In genomic region chr18:11379660-11380059, GRCh38 we compare ENCODE assay signal across 24 cellular contexts.
"Had no signal": no experiment of that assay in that cellular context is flagged by ENCODE, and none has a peak within 500 bp of the region (broad histone marks: within the 10 kb centered on the region; RNA-seq: fewer than 3 reads in every experiment).

No MANE protein-coding gene starts in this region.

- H3K9me3 ChIP-seq: ascending aorta, colonic mucosa had no signal

- H3K27me3 ChIP-seq: ascending aorta, colonic mucosa had no signal

- H3K36me3 Mint-ChIP-seq: activated naive CD4-positive, alpha-beta T cell treated with anti-CD3 and anti-CD28 coated beads, Interleukin-2, amount 10 ng/mL, durations not matched to agents 7 days and 5 days; activated naive CD4-positive, alpha-beta T cell treated with anti-CD3 and anti-CD28 coated beads, Interleukin-2, amount 50 U/mL, for 72 hours; activated naive CD8-positive, alpha-beta T cell treated with anti-CD3 and anti-CD28 coated beads, Interleukin-2, amount 10 ng/mL, durations not matched to agents 7 days and 5 days; WTC11 had no signal

- DNase-seq: activated CD4-positive, alpha-beta memory T cell treated with anti-CD3 and anti-CD28 coated beads, Interleukin-2, amount 10 ng/mL, durations not matched to agents 7 days and 5 days; activated CD4-positive, alpha-beta T cell treated with anti-CD3 and anti-CD28 coated beads for 1 hour; activated CD4-positive, alpha-beta T cell treated with anti-CD3 and anti-CD28 coated beads for 4 hours; activated CD4-positive, alpha-beta T cell treated with anti-CD3 and anti-CD28 coated beads, Interleukin-2, amount 10 ng/mL, durations not matched to agents 7 days and 5 days; activated CD4-positive, alpha-beta T cell treated with anti-CD3 and anti-CD28 coated beads, Interleukin-2, amount 50 U/mL, for 4 hours; activated CD8-positive, alpha-beta memory T cell treated with anti-CD3 and anti-CD28 coated beads, Interleukin-2, amount 50 U/mL, for 48 hours; activated gamma-delta T cell; activated naive CD4-positive, alpha-beta T cell; activated naive CD4-positive, alpha-beta T cell treated with anti-CD3 and anti-CD28 coated beads, Interleukin-2, amount 10 ng/mL, durations not matched to agents 7 days and 5 days; activated naive CD8-positive, alpha-beta T cell treated with anti-CD3 and anti-CD28 coated beads, Interleukin-2, amount 10 ng/mL, durations not matched to agents 7 days and 5 days; activated T-cell treated with anti-CD3 and anti-CD28 coated beads for 4 hours; activated T-cell treated with anti-CD3 and anti-CD28 coated beads, Interleukin-2, amount 50 U/mL, for 24 hours; activated T-cell treated with anti-CD3 and anti-CD28 coated beads, Interleukin-2, amount 50 U/mL, for 72 hours; caudate nucleus; colonic mucosa; effector CD8-positive, alpha-beta T cell; foreskin fibroblast; head of caudate nucleus; hippocampal formation; T-helper 2 cell had no signal

- H3K4me3 ChIP-seq: ascending aorta, colonic mucosa had no signal

- H3K36me3 ChIP-seq: ascending aorta, colonic mucosa had no signal

- ATAC-seq: activated naive CD4-positive, alpha-beta T cell treated with anti-CD3 and anti-CD28 coated beads, Interleukin-2, amount 50 U/mL, for 72 hours; activated T-cell treated with anti-CD3 and anti-CD28 coated beads, Interleukin-2, amount 50 U/mL, for 72 hours; esophagus mucosa; WTC11 had no signal

- H3K27ac ChIP-seq: ascending aorta, colonic mucosa had no signal

- H3K27ac Mint-ChIP-seq: activated CD4-positive, alpha-beta memory T cell treated with anti-CD3 and anti-CD28 coated beads, Interleukin-2, amount 10 ng/mL, durations not matched to agents 7 days and 5 days; activated CD4-positive, alpha-beta T cell treated with anti-CD3 and anti-CD28 coated beads, Interleukin-2, amount 10 ng/mL, durations not matched to agents 7 days and 5 days; activated naive CD4-positive, alpha-beta T cell treated with anti-CD3 and anti-CD28 coated beads, Interleukin-2, amount 10 ng/mL, durations not matched to agents 7 days and 5 days; activated naive CD4-positive, alpha-beta T cell treated with anti-CD3 and anti-CD28 coated beads, Interleukin-2, amount 50 U/mL, for 72 hours; activated naive CD8-positive, alpha-beta T cell treated with anti-CD3 and anti-CD28 coated beads, Interleukin-2, amount 10 ng/mL, durations not matched to agents 7 days and 5 days; activated T-cell treated with anti-CD3 and anti-CD28 coated beads, Interleukin-2, amount 50 U/mL, for 24 hours; activated T-cell treated with anti-CD3 and anti-CD28 coated beads, Interleukin-2, amount 50 U/mL, for 72 hours; WTC11 had no signal

- H3K9me3 Mint-ChIP-seq: activated CD4-positive, alpha-beta memory T cell treated with anti-CD3 and anti-CD28 coated beads, Interleukin-2, amount 10 ng/mL, durations not matched to agents 7 days and 5 days; activated CD4-positive, alpha-beta T cell treated with anti-CD3 and anti-CD28 coated beads, Interleukin-2, amount 10 ng/mL, durations not matched to agents 7 days and 5 days; activated naive CD4-positive, alpha-beta T cell treated with anti-CD3 and anti-CD28 coated beads, Interleukin-2, amount 50 U/mL, for 72 hours; activated naive CD8-positive, alpha-beta T cell treated with anti-CD3 and anti-CD28 coated beads, Interleukin-2, amount 10 ng/mL, durations not matched to agents 7 days and 5 days; activated T-cell treated with anti-CD3 and anti-CD28 coated beads, Interleukin-2, amount 50 U/mL, for 24 hours; activated T-cell treated with anti-CD3 and anti-CD28 coated beads, Interleukin-2, amount 50 U/mL, for 72 hours had no signal

- H3K4me1 Mint-ChIP-seq: activated CD4-positive, alpha-beta memory T cell treated with anti-CD3 and anti-CD28 coated beads, Interleukin-2, amount 10 ng/mL, durations not matched to agents 7 days and 5 days; activated CD4-positive, alpha-beta T cell treated with anti-CD3 and anti-CD28 coated beads, Interleukin-2, amount 10 ng/mL, durations not matched to agents 7 days and 5 days; activated naive CD4-positive, alpha-beta T cell treated with anti-CD3 and anti-CD28 coated beads, Interleukin-2, amount 10 ng/mL, durations not matched to agents 7 days and 5 days; activated naive CD8-positive, alpha-beta T cell treated with anti-CD3 and anti-CD28 coated beads, Interleukin-2, amount 10 ng/mL, durations not matched to agents 7 days and 5 days had no signal

- H3K27me3 Mint-ChIP-seq: activated CD4-positive, alpha-beta memory T cell treated with anti-CD3 and anti-CD28 coated beads, Interleukin-2, amount 10 ng/mL, durations not matched to agents 7 days and 5 days; activated CD4-positive, alpha-beta T cell treated with anti-CD3 and anti-CD28 coated beads, Interleukin-2, amount 10 ng/mL, durations not matched to agents 7 days and 5 days; activated naive CD4-positive, alpha-beta T cell treated with anti-CD3 and anti-CD28 coated beads, Interleukin-2, amount 10 ng/mL, durations not matched to agents 7 days and 5 days; activated naive CD8-positive, alpha-beta T cell treated with anti-CD3 and anti-CD28 coated beads, Interleukin-2, amount 10 ng/mL, durations not matched to agents 7 days and 5 days; activated T-cell treated with anti-CD3 and anti-CD28 coated beads, Interleukin-2, amount 50 U/mL, for 24 hours had no signal

- H3K4me1 ChIP-seq: ascending aorta, colonic mucosa had no signal

- H3K4me3 Mint-ChIP-seq: activated CD4-positive, alpha-beta memory T cell treated with anti-CD3 and anti-CD28 coated beads, Interleukin-2, amount 10 ng/mL, durations not matched to agents 7 days and 5 days; activated CD4-positive, alpha-beta T cell treated with anti-CD3 and anti-CD28 coated beads, Interleukin-2, amount 10 ng/mL, durations not matched to agents 7 days and 5 days; activated naive CD4-positive, alpha-beta T cell treated with anti-CD3 and anti-CD28 coated beads, Interleukin-2, amount 10 ng/mL, durations not matched to agents 7 days and 5 days; activated naive CD8-positive, alpha-beta T cell treated with anti-CD3 and anti-CD28 coated beads, Interleukin-2, amount 10 ng/mL, durations not matched to agents 7 days and 5 days; activated T-cell treated with anti-CD3 and anti-CD28 coated beads, Interleukin-2, amount 50 U/mL, for 24 hours; activated T-cell treated with anti-CD3 and anti-CD28 coated beads, Interleukin-2, amount 50 U/mL, for 72 hours; WTC11 had no signal
